In genomic region chr15:96011109-96011608, GRCh38 we compare ENCODE assay signal across 29 cellular contexts.
"Had no signal": no experiment of that assay in that cellular context is flagged by ENCODE, and none has a peak within 500 bp of the region (broad histone marks: within the 10 kb centered on the region; RNA-seq: fewer than 3 reads in every experiment).

No MANE protein-coding gene starts in this region.

- H3K27ac Mint-ChIP-seq: immature natural killer cell; naive thymus-derived CD4-positive, alpha-beta T cell; natural killer cell treated with Interleukin-12 subunit alpha and Interleukin-12 subunit beta and Interleukin-15 and Interleukin-18, amount 100 ng/mL, for 72 hours; stimulated activated effector memory CD8-positive, alpha-beta T cell treated with anti-CD3 and anti-CD28 coated beads, Interleukin-12 subunit alpha, Interleukin-12 subunit beta, amount 100 ng/mL, for 72 hours; stimulated activated naive CD8-positive, alpha-beta T cell treated with anti-CD3 and anti-CD28 coated beads, Interleukin-15, amount 100 ng/mL, for 72 hours had no signal

- H3K36me3 Mint-ChIP-seq: naive thymus-derived CD4-positive, alpha-beta T cell; stimulated activated effector memory CD8-positive, alpha-beta T cell treated with anti-CD3 and anti-CD28 coated beads, Interleukin-12 subunit alpha, Interleukin-12 subunit beta, amount 100 ng/mL, for 72 hours had no signal

- DNase-seq: hypothalamus; immature natural killer cell; kidney; left colon; left ventricle myocardium inferior; mesendoderm; midbrain; mucosa of descending colon; naive thymus-derived CD4-positive, alpha-beta T cell; nucleus accumbens; pancreas; posterior cingulate gyrus; retina; right cardiac atrium; sigmoid colon; small intestine; spleen; stimulated activated CD4-positive, alpha-beta T cell treated with anti-CD3 and anti-CD28 coated beads, Interleukin-4, amount 100 ng/mL, for 24 hours; stimulated activated naive CD4-positive, alpha-beta T cell treated with Interleukin-2 at 50 U/mL for 16 hours; stimulated activated naive CD8-positive, alpha-beta T cell treated with anti-CD3 and anti-CD28 coated beads, Interleukin-15, amount 100 ng/mL, for 72 hours; substantia nigra; transverse colon had no signal

- H3K27me3 ChIP-seq: pancreas, sigmoid colon, spleen, transverse colon, upper lobe of left lung, vagina had no signal

- FAIRE-seq: islet of Langerhans, kidney, pancreas, small intestine had no signal

- H3K4me1 ChIP-seq: left ventricle myocardium inferior, pancreas, prostate gland, sigmoid colon, spleen, transverse colon, upper lobe of left lung, vagina had no signal

- H3K9me3 Mint-ChIP-seq: immature natural killer cell had no signal

- H3K36me3 ChIP-seq: left ventricle myocardium inferior, pancreas, prostate gland, sigmoid colon, spleen, transverse colon, upper lobe of left lung, vagina had no signal

- ATAC-seq: left colon; mucosa of descending colon; naive thymus-derived CD4-positive, alpha-beta T cell; natural killer cell treated with Interleukin-12 subunit alpha and Interleukin-12 subunit beta and Interleukin-15 and Interleukin-18, amount 100 ng/mL, for 72 hours; pancreas; right cardiac atrium; stimulated activated effector memory CD8-positive, alpha-beta T cell treated with anti-CD3 and anti-CD28 coated beads, Interleukin-12 subunit alpha, Interleukin-12 subunit beta, amount 100 ng/mL, for 72 hours; stimulated activated naive CD8-positive, alpha-beta T cell treated with anti-CD3 and anti-CD28 coated beads, Interleukin-15, amount 100 ng/mL, for 72 hours had no signal

- H3K4me3 ChIP-seq: left ventricle myocardium inferior, lung, mucosa of descending colon, pancreas, prostate gland, sigmoid colon, spleen, transverse colon, upper lobe of left lung, vagina had no signal

- H3K4me3 Mint-ChIP-seq: immature natural killer cell; naive thymus-derived CD4-positive, alpha-beta T cell; natural killer cell treated with Interleukin-12 subunit alpha and Interleukin-12 subunit beta and Interleukin-15 and Interleukin-18, amount 100 ng/mL, for 72 hours; stimulated activated effector memory CD8-positive, alpha-beta T cell treated with anti-CD3 and anti-CD28 coated beads, Interleukin-12 subunit alpha, Interleukin-12 subunit beta, amount 100 ng/mL, for 72 hours; stimulated activated naive CD8-positive, alpha-beta T cell treated with anti-CD3 and anti-CD28 coated beads, Interleukin-15, amount 100 ng/mL, for 72 hours had no signal

- H3K4me1 Mint-ChIP-seq: immature natural killer cell; naive thymus-derived CD4-positive, alpha-beta T cell; stimulated activated effector memory CD8-positive, alpha-beta T cell treated with anti-CD3 and anti-CD28 coated beads, Interleukin-12 subunit alpha, Interleukin-12 subunit beta, amount 100 ng/mL, for 72 hours; stimulated activated naive CD8-positive, alpha-beta T cell treated with anti-CD3 and anti-CD28 coated beads, Interleukin-15, amount 100 ng/mL, for 72 hours had no signal

- H3K27ac ChIP-seq: left ventricle myocardium inferior, pancreas, prostate gland, sigmoid colon, spleen, transverse colon, upper lobe of left lung, vagina had no signal

- H3K9me3 ChIP-seq: left ventricle myocardium inferior, mucosa of descending colon, pancreas, prostate gland, sigmoid colon, spleen, transverse colon, upper lobe of left lung, vagina had no signal
